13 cellular contexts compared by ENCODE assay signal in genomic region chr19:58579473-58580142, GRCh38. TPM values are rescaled to one million over a fixed set of nuclear protein-coding genes. Genes with fewer than 3 reads are reported as not detected.
DNase-seq lines count a peak whose midpoint lies in the region; ATAC-seq, FAIRE-seq and TF ChIP-seq lines count a peak whose summit lies in the region.
"Had no signal": no experiment of that assay in that cellular context is flagged by ENCODE, and none has a peak within 500 bp of the region (broad histone marks: within the 10 kb centered on the region; RNA-seq: fewer than 3 reads in every experiment).

No MANE protein-coding gene starts in this region.

- H3K9me3 ChIP-seq in K562 (replicated peaks; ENCODE audit: control insufficient read depth, insufficient read depth, low read depth, low read length) (peaks cover 2% of the 10 kb centered on the region; the same call in 1 of the 2 replicates), prostate gland (no peaks in the 10 kb centered on the region)
- H3K9me3 ChIP-seq: uterus had no signal

- no peaks in the 10 kb centered on the region for H3K9me1 ChIP-seq in K562 (ENCODE audit: control insufficient read depth, insufficient read depth, low read length)

- no TSS peak for BruUV-seq in K562 (replicated peaks; lab: Mats Ljungman, UMichigan)

- H3K36me3 ChIP-seq in K562 (ENCODE audit: control insufficient read depth, insufficient read depth, low read length) (peaks cover 34% of the 10 kb centered on the region), prostate gland (peaks cover 0 to 17% of the 10 kb centered on the region in 2 donors)
- H3K36me3 ChIP-seq: uterus had no signal

- in situ Hi-C loops in K562 (cut with MboI), result no loop called here

- peaks cover 47% of the 10 kb centered on the region for H3K4me1 Mint-ChIP-seq in activated T-cell treated with anti-CD3 and anti-CD28 coated beads, Interleukin-2, amount 50 U/mL, for 72 hours (ENCODE audit: low read depth)

- H3K27me3 ChIP-seq in K562 (ENCODE audit: control insufficient read depth in 2 of 2, insufficient read depth in 2 of 2, low read length in 2 of 2) (no peaks in the 10 kb centered on the region), prostate gland (replicated peaks; ENCODE audit: insufficient read depth) (no peaks in the 10 kb centered on the region)
- H3K27me3 ChIP-seq: uterus had no signal

- no peak for TF ChIP-seq RAD21 in K562 (CRISPR knock-in tag; conservative IDR thresholded peaks at IDR 0.05 in 1 of 2, IDR thresholded peaks at IDR 0.05 in 1 of 2)

- H4K20me1 ChIP-seq in K562 (replicated peaks; ENCODE audit: control insufficient read depth, insufficient read depth, low read length), result no peaks in the 10 kb centered on the region

- CTCF ChIA-PET in K562 (lab: Yijun Ruan, JAX; ENCODE audit: low intra/inter-chr PET ratio), result interaction anchor here (1.6 to 3.1 kb wide), 2 partner anchors 57 to 60 kb away, joined by 4 to 23 read pairs; partner anchors contain the start of gene ZBTB45

- H3K36me3 Mint-ChIP-seq in activated T-cell treated with anti-CD3 and anti-CD28 coated beads, Interleukin-2, amount 50 U/mL, for 72 hours (ENCODE audit: insufficient read depth in 2 of 2), result peaks cover 5 to 11% of the 10 kb centered on the region in 2 donors

- no peak overlapping the region for H2AFZ ChIP-seq in K562 (ENCODE audit: low read depth, low read length)

- WGBS in K562 (ENCODE audit: insufficient coverage, low coverage, missing lambda C conversion rate), result 90% methylated on average over 7 of the region's 8 CpGs
- 85% methylated on average over 8 of the region's 8 CpGs for WGBS in prostate gland

- TF ChIP-seq EP300 in K562 (IDR thresholded peaks at IDR 0.05; ENCODE audit: low read length), result no peak

- H3K27ac ChIP-seq in K562 (ENCODE audit: extremely low read depth, low read depth, low read length) (no peak overlapping the region), prostate gland (no peak overlapping the region)
- H3K27ac ChIP-seq: uterus had no signal

- ATAC-seq in activated T-cell treated with anti-CD3 and anti-CD28 coated beads, Interleukin-2, amount 50 U/mL, for 72 hours (replicated peaks in 1 of 2), result no peak
- ATAC-seq in K562 (no peak), HG02588 (IDR thresholded peaks at IDR 0.05; ENCODE audit: unreplicated experiment) (no peak), HG03175 (IDR thresholded peaks at IDR 0.05; ENCODE audit: unreplicated experiment) (no peak)

- H3K27ac Mint-ChIP-seq in activated T-cell treated with anti-CD3 and anti-CD28 coated beads, Interleukin-2, amount 50 U/mL, for 72 hours, result peak overlapping the region; percentile 68

- no peaks in the 10 kb centered on the region for H3K27me3 Mint-ChIP-seq in activated T-cell treated with anti-CD3 and anti-CD28 coated beads, Interleukin-2, amount 50 U/mL, for 72 hours (ENCODE audit: low read depth)

- POLR2A ChIA-PET in K562 (lab: Yijun Ruan, JAX), result interaction anchor here (0.6 to 0.9 kb wide), 2 partner anchors 25 to 111 kb away, joined by 3 read pairs; partner anchors contain the start of gene CHMP2A

- H3K4me3 Mint-ChIP-seq in activated T-cell treated with anti-CD3 and anti-CD28 coated beads, Interleukin-2, amount 50 U/mL, for 72 hours, result peak overlapping the region in 1 of 2 donors; percentile 31

- FAIRE-seq in K562 (lab: Jason Lieb, UNC), result no peak
- FAIRE-seq: bronchial epithelial cell had no signal

- H3K9ac ChIP-seq in K562 (ENCODE audit: insufficient read depth in 1 of 2, low read depth in 2 of 2, low read length in 2 of 2), result no peak overlapping the region

- H3K4me3 ChIP-seq in K562 (no peak overlapping the region), prostate gland (no peak overlapping the region)
- H3K4me3 ChIP-seq: uterus had no signal

- H3K79me2 ChIP-seq in K562 (ENCODE audit: control insufficient read depth, insufficient read depth, low read length), result peaks cover 42% of the 10 kb centered on the region

- no peak overlapping the region for H3K4me2 ChIP-seq in K562 (ENCODE audit: insufficient read depth, low read length)

- intact Hi-C loops in K562 (cut with micrococcal nuclease) (no loop called here), prostate gland (cut with DNase I) (no loop called here)

- TF ChIP-seq CTCF in K562 (IDR thresholded peaks at IDR 0.05 in 2 of 3, conservative IDR thresholded peaks at IDR 0.05 in 1 of 3; ENCODE audit: insufficient read depth in 2 of 3, low read depth in 1 of 3, low read length in 3 of 3) (no peak), prostate gland (IDR thresholded peaks at IDR 0.05) (no peak)

- H3K4me1 ChIP-seq in K562 (replicated peaks in 1 of 2; ENCODE audit: control insufficient read depth in 2 of 2, insufficient read depth in 2 of 2, low read length in 2 of 2), result peaks cover 33 to 49% of the 10 kb centered on the region in 2 experiments
- peaks cover 3% of the 10 kb centered on the region for H3K4me1 ChIP-seq in prostate gland (replicated peaks)

- TF ChIP-seq POLR2A in K562 (conservative IDR thresholded peaks at IDR 0.05) (no peak), prostate gland (IDR thresholded peaks at IDR 0.05) (no peak)

- DNase-seq in activated T-cell treated with anti-CD3 and anti-CD28 coated beads, Interleukin-2, amount 50 U/mL, for 72 hours, result no peak
- DNase-seq in activated T-cell treated with anti-CD3 and anti-CD28 coated beads, Interleukin-2, amount 50 U/mL, for 1 hour, result no peak
- DNase-seq in K562 (ENCODE audit: extremely low read depth in 1 of 4, low spot score in 3 of 4) (no peak), prostate gland (ENCODE audit: low spot score) (peak; percentile 3)
- DNase-seq: activated naive CD4-positive, alpha-beta T cell treated with anti-CD3 and anti-CD28 coated beads, Interleukin-2, amount 50 U/mL, for 16 hours; COR-L47; hypothalamus; stimulated activated naive CD4-positive, alpha-beta T cell treated with Interleukin-2 at 50 U/mL for 16 hours; SW 1271 had no signal

- no peaks in the 10 kb centered on the region for H3K9me3 Mint-ChIP-seq in activated T-cell treated with anti-CD3 and anti-CD28 coated beads, Interleukin-2, amount 50 U/mL, for 72 hours

RNA-seq across cellular contexts. Expression of gene MZF1, which starts 6.5 kb away (rescaled TPM):
- 10 to 100 TPM; 15.0 to 18.6 TPM for total RNA-seq in activated T-cell treated with anti-CD3 and anti-CD28 coated beads, Interleukin-2, amount 50 U/mL, for 72 hours
- total RNA-seq in K562 (2011; cell fraction: chromatin; rRNA removed; ENCODE audit: low replicate concordance), result 118 and 203 TPM in 2 replicates
- 122 and 125 TPM in 2 replicates for total RNA-seq in K562 (2011; cell fraction: nucleolus; rRNA removed)
- 136 and 199 TPM in 2 replicates for total RNA-seq in K562 (2011; cell fraction: nucleoplasm; rRNA removed)
- 11.5 and 13.3 TPM in 2 replicates for total RNA-seq in K562 (2014; rRNA removed)
- 5.7 and 6.5 TPM in 2 replicates for total RNA-seq in K562 (2014; rRNA removed; fragmentation: Illumina TruSeq; extraction: Trizol)
- total RNA-seq in K562 (2015; rRNA removed; fragmentation: Illumina TruSeq; extraction: Trizol), result 7.2 and 8.3 TPM in 2 replicates
- 18.8 and 19.8 TPM in 2 replicates for total RNA-seq in K562 (2021)
- 17.0 and 25.4 TPM in 2 replicates for polyA plus RNA-seq in K562 (2011; rRNA removed)
- 15.8 and 20.8 TPM in 2 replicates for polyA plus RNA-seq in K562 (2011; cell fraction: cytosol; rRNA removed)
- 140 and 224 TPM in 2 replicates for polyA plus RNA-seq in K562 (2011; cell fraction: nucleus; rRNA removed)
- polyA plus RNA-seq in K562 (2012), result 14.1 and 31.8 TPM in 2 replicates
- polyA plus RNA-seq in K562 (2014; fragmentation: Illumina TruSeq; extraction: Trizol), result 13.4 and 15.1 TPM in 2 replicates
- 1 to 10 TPM in 1 of 2 experiments, under 1 TPM in 1; 0.31 to 1.6 TPM for polyA plus RNA-seq in K562 (2014; fragmentation: Nextera tagmentation; extraction: Ambion mirVana)
- polyA plus RNA-seq in K562 (2014; rRNA removed), result 28.2 and 29.3 TPM in 2 replicates
- 7.8 and 8.5 TPM in 2 replicates for polyA minus RNA-seq in K562 (2011; rRNA and poly(A)+ RNA removed)
- 5.7 and 10.1 TPM in 2 replicates for polyA minus RNA-seq in K562 (2011; cell fraction: cytosol; rRNA and poly(A)+ RNA removed)
- polyA minus RNA-seq in K562 (2011; cell fraction: nucleus; rRNA and poly(A)+ RNA removed), result 27.2 and 29.3 TPM in 2 replicates
- 10 to 100 TPM; 47.5 to 67.3 TPM for total RNA-seq in prostate gland

RNA-seq across cellular contexts. Expression of gene UBE2M, which starts 21.2 kb away (rescaled TPM):
- total RNA-seq in activated T-cell treated with anti-CD3 and anti-CD28 coated beads, Interleukin-2, amount 50 U/mL, for 72 hours, result 100 to 1,000 TPM; 116 to 122 TPM
- 47.2 and 87.3 TPM in 2 replicates for total RNA-seq in K562 (2011; cell fraction: chromatin; rRNA removed; ENCODE audit: low replicate concordance)
- 77.7 and 87.6 TPM in 2 replicates for total RNA-seq in K562 (2011; cell fraction: nucleolus; rRNA removed)
- 51.2 and 56.4 TPM in 2 replicates for total RNA-seq in K562 (2011; cell fraction: nucleoplasm; rRNA removed)
- total RNA-seq in K562 (2014; rRNA removed), result 101 and 139 TPM in 2 replicates
- total RNA-seq in K562 (2014; rRNA removed; fragmentation: Illumina TruSeq; extraction: Trizol), result 79.2 and 81.1 TPM in 2 replicates
- total RNA-seq in K562 (2015; rRNA removed; fragmentation: Illumina TruSeq; extraction: Trizol), result 85.7 and 86.5 TPM in 2 replicates
- 127 and 131 TPM in 2 replicates for total RNA-seq in K562 (2021)
- 92.0 and 117 TPM in 2 replicates for polyA plus RNA-seq in K562 (2011; rRNA removed)
- polyA plus RNA-seq in K562 (2011; cell fraction: cytosol; rRNA removed), result 81.3 and 96.5 TPM in 2 replicates
- 119 and 126 TPM in 2 replicates for polyA plus RNA-seq in K562 (2011; cell fraction: nucleus; rRNA removed)
- 112 and 160 TPM in 2 replicates for polyA plus RNA-seq in K562 (2012)
- 137 and 163 TPM in 2 replicates for polyA plus RNA-seq in K562 (2014; fragmentation: Illumina TruSeq; extraction: Trizol)
- 1 to 10 TPM in 1 of 2 experiments, under 1 TPM in 1; 0.92 to 1.5 TPM for polyA plus RNA-seq in K562 (2014; fragmentation: Nextera tagmentation; extraction: Ambion mirVana)
- 84.8 and 96.4 TPM in 2 replicates for polyA plus RNA-seq in K562 (2014; rRNA removed)
- 69.1 and 92.2 TPM in 2 replicates for polyA minus RNA-seq in K562 (2011; rRNA and poly(A)+ RNA removed)
- 57.2 and 68.0 TPM in 2 replicates for polyA minus RNA-seq in K562 (2011; cell fraction: cytosol; rRNA and poly(A)+ RNA removed)
- 15.5 and 29.4 TPM in 2 replicates for polyA minus RNA-seq in K562 (2011; cell fraction: nucleus; rRNA and poly(A)+ RNA removed)
- total RNA-seq in prostate gland, result 10 to 100 TPM; 27.7 to 44.2 TPM

RNA-seq across cellular contexts. Expression of gene CHMP2A, which starts 24.7 kb away (rescaled TPM):
- total RNA-seq in activated T-cell treated with anti-CD3 and anti-CD28 coated beads, Interleukin-2, amount 50 U/mL, for 72 hours, result 10 to 100 TPM; 80.3 to 91.8 TPM
- total RNA-seq in K562 (2011; cell fraction: chromatin; rRNA removed; ENCODE audit: low replicate concordance), result 34.9 and 55.0 TPM in 2 replicates
- total RNA-seq in K562 (2011; cell fraction: nucleolus; rRNA removed), result 42.5 and 47.5 TPM in 2 replicates
- total RNA-seq in K562 (2011; cell fraction: nucleoplasm; rRNA removed), result 36.2 and 43.3 TPM in 2 replicates
- total RNA-seq in K562 (2014; rRNA removed) (127 and 142 TPM in 2 replicates), K562 (2014; rRNA removed; fragmentation: Illumina TruSeq; extraction: Trizol) (49.3 and 58.4 TPM in 2 replicates), K562 (2015; rRNA removed; fragmentation: Illumina TruSeq; extraction: Trizol) (86.9 and 87.2 TPM in 2 replicates), K562 (2021) (88.4 and 89.8 TPM in 2 replicates), prostate gland (100 to 1,000 TPM; 102 to 126 TPM)
- polyA plus RNA-seq in K562 (2011; rRNA removed) (81.7 and 86.7 TPM in 2 replicates), K562 (2014; fragmentation: Illumina TruSeq; extraction: Trizol) (110 and 112 TPM in 2 replicates), K562 (2014; fragmentation: Nextera tagmentation; extraction: Ambion mirVana) (10 to 100 TPM; 57.6 to 71.1 TPM), K562 (2014; rRNA removed) (154 and 159 TPM in 2 replicates)
- 111 and 116 TPM in 2 replicates for polyA plus RNA-seq in K562 (2011; cell fraction: cytosol; rRNA removed)
- polyA plus RNA-seq in K562 (2011; cell fraction: nucleus; rRNA removed), result 72.3 and 77.4 TPM in 2 replicates
- polyA plus RNA-seq in K562 (2012), result 122 and 150 TPM in 2 replicates
- polyA minus RNA-seq in K562 (2011; rRNA and poly(A)+ RNA removed), result 162 and 173 TPM in 2 replicates
- polyA minus RNA-seq in K562 (2011; cell fraction: cytosol; rRNA and poly(A)+ RNA removed), result 59.5 and 70.2 TPM in 2 replicates
- 15.3 and 24.0 TPM in 2 replicates for polyA minus RNA-seq in K562 (2011; cell fraction: nucleus; rRNA and poly(A)+ RNA removed)

RNA-seq across cellular contexts. Expression of gene TRIM28, which starts 35.7 kb away (rescaled TPM):
- total RNA-seq in activated T-cell treated with anti-CD3 and anti-CD28 coated beads, Interleukin-2, amount 50 U/mL, for 72 hours, result 100 to 1,000 TPM; 351 to 473 TPM
- 526 and 1,695 TPM in 2 replicates for total RNA-seq in K562 (2011; cell fraction: chromatin; rRNA removed; ENCODE audit: low replicate concordance)
- total RNA-seq in K562 (2011; cell fraction: nucleolus; rRNA removed), result 1,048 and 1,300 TPM in 2 replicates
- total RNA-seq in K562 (2011; cell fraction: nucleoplasm; rRNA removed), result 609 and 709 TPM in 2 replicates
- 779 and 1,386 TPM in 2 replicates for total RNA-seq in K562 (2014; rRNA removed)
- total RNA-seq in K562 (2014; rRNA removed; fragmentation: Illumina TruSeq; extraction: Trizol), result 358 and 467 TPM in 2 replicates
- total RNA-seq in K562 (2015; rRNA removed; fragmentation: Illumina TruSeq; extraction: Trizol), result 523 and 570 TPM in 2 replicates
- total RNA-seq in K562 (2021), result 752 and 797 TPM in 2 replicates
- polyA plus RNA-seq in K562 (2011; rRNA removed), result 434 and 1,024 TPM in 2 replicates
- polyA plus RNA-seq in K562 (2011; cell fraction: cytosol; rRNA removed), result 553 and 1,059 TPM in 2 replicates
- polyA plus RNA-seq in K562 (2011; cell fraction: nucleus; rRNA removed), result 1,513 and 2,015 TPM in 2 replicates
- 1,261 and 1,407 TPM in 2 replicates for polyA plus RNA-seq in K562 (2012)
- polyA plus RNA-seq in K562 (2014; fragmentation: Illumina TruSeq; extraction: Trizol), result 640 and 764 TPM in 2 replicates
- polyA plus RNA-seq in K562 (2014; fragmentation: Nextera tagmentation; extraction: Ambion mirVana), result 10 to 100 TPM; 12.1 to 29.3 TPM
- 490 and 541 TPM in 2 replicates for polyA plus RNA-seq in K562 (2014; rRNA removed)
- polyA minus RNA-seq in K562 (2011; rRNA and poly(A)+ RNA removed), result 826 and 1,247 TPM in 2 replicates
- 1,076 and 1,289 TPM in 2 replicates for polyA minus RNA-seq in K562 (2011; cell fraction: cytosol; rRNA and poly(A)+ RNA removed)
- 406 and 505 TPM in 2 replicates for polyA minus RNA-seq in K562 (2011; cell fraction: nucleus; rRNA and poly(A)+ RNA removed)
- total RNA-seq in prostate gland, result 100 to 1,000 TPM; 237 to 374 TPM

RNA-seq across cellular contexts. Expression of gene ZBTB45, which starts 60.0 kb away (rescaled TPM):
- 10 to 100 TPM; 10.8 to 12.1 TPM for total RNA-seq in activated T-cell treated with anti-CD3 and anti-CD28 coated beads, Interleukin-2, amount 50 U/mL, for 72 hours
- 5.0 and 18.1 TPM in 2 replicates for total RNA-seq in K562 (2011; cell fraction: chromatin; rRNA removed; ENCODE audit: low replicate concordance)
- total RNA-seq in K562 (2011; cell fraction: nucleolus; rRNA removed), result 20.8 and 21.2 TPM in 2 replicates
- total RNA-seq in K562 (2011; cell fraction: nucleoplasm; rRNA removed), result 9.8 and 10.9 TPM in 2 replicates
- 7.2 and 7.8 TPM in 2 replicates for total RNA-seq in K562 (2014; rRNA removed)
- 0.32 and 0.58 TPM in 2 replicates for total RNA-seq in K562 (2014; rRNA removed; fragmentation: Illumina TruSeq; extraction: Trizol)
- 2.2 and 2.7 TPM in 2 replicates for total RNA-seq in K562 (2015; rRNA removed; fragmentation: Illumina TruSeq; extraction: Trizol)
- total RNA-seq in K562 (2021), result 14.0 and 16.1 TPM in 2 replicates
- polyA plus RNA-seq in K562 (2011; rRNA removed), result 1.4 and 4.0 TPM in 2 replicates
- polyA plus RNA-seq in K562 (2011; cell fraction: cytosol; rRNA removed), result 3.6 and 10.4 TPM in 2 replicates
- 7.2 and 14.2 TPM in 2 replicates for polyA plus RNA-seq in K562 (2011; cell fraction: nucleus; rRNA removed)
- polyA plus RNA-seq in K562 (2012), result 11.7 TPM in 2 replicates
- polyA plus RNA-seq in K562 (2014; fragmentation: Illumina TruSeq; extraction: Trizol), result 1.8 and 4.7 TPM in 2 replicates
- under 1 TPM; 0.08 to 0.13 TPM for polyA plus RNA-seq in K562 (2014; fragmentation: Nextera tagmentation; extraction: Ambion mirVana)
- polyA plus RNA-seq in K562 (2014; rRNA removed), result 5.8 and 6.8 TPM in 2 replicates
- polyA minus RNA-seq in K562 (2011; rRNA and poly(A)+ RNA removed), result 1.9 and 2.0 TPM in 2 replicates
- 5.1 and 6.6 TPM in 2 replicates for polyA minus RNA-seq in K562 (2011; cell fraction: cytosol; rRNA and poly(A)+ RNA removed)
- polyA minus RNA-seq in K562 (2011; cell fraction: nucleus; rRNA and poly(A)+ RNA removed), result 10.7 and 11.2 TPM in 2 replicates
- total RNA-seq in prostate gland, result 10 to 100 TPM; 22.0 to 24.0 TPM
